Comparison of ENCODE assay signal across 8 cellular contexts in genomic region chrX:96770315-96770714, GRCh38.
A peak's percentile ranks its signal among the peaks of the same experiment; 100 is the strongest.
DNase-seq lines count a peak whose midpoint lies in the region; TF ChIP-seq lines count a peak whose summit lies in the region.
"Had no signal": no experiment of that assay in that cellular context is flagged by ENCODE, and none has a peak within 500 bp of the region (broad histone marks: within the 10 kb centered on the region; RNA-seq: fewer than 3 reads in every experiment).

No MANE protein-coding gene starts in this region.

- H3K27me3 Mint-ChIP-seq in chondrocyte (ENCODE audit: low read depth) (no peaks in the 10 kb centered on the region), osteocyte (ENCODE audit: unreplicated experiment) (no peaks in the 10 kb centered on the region)

- H3K27ac Mint-ChIP-seq in chondrocyte (ENCODE audit: unreplicated experiment) = no peak overlapping the region
- no peak overlapping the region for H3K27ac Mint-ChIP-seq in osteocyte (ENCODE audit: unreplicated experiment)

- in situ Hi-C loops in G401 (cut with HindIII; ENCODE audit: low sequenced_read_pairs) = no loop called here

- no peaks in the 10 kb centered on the region for H3F3A ChIP-seq in Loucy (ENCODE audit: low read depth)

- H3K4me2 ChIP-seq in Loucy (ENCODE audit: low read depth, low read length, poor library complexity, severe bottlenecking) = no peak overlapping the region

- DNase-seq in G401 (ENCODE audit: low spot score) (peak; percentile 0), chondrocyte (ENCODE audit: low spot score) (no peak), osteocyte (ENCODE audit: extremely low spot score, unreplicated experiment) (no peak), NCI-H146 (lab: John Stamatoyannopoulos, UW) (no peak), colonic mucosa (no peak)
- DNase-seq in stimulated activated naive CD4-positive, alpha-beta T cell treated with Interleukin-2 at 50 U/mL for 16 hours (lab: John Stamatoyannopoulos, UW) = no peak

- no peak overlapping the region for H3K27ac ChIP-seq in colonic mucosa

- H3K36me3 ChIP-seq in Loucy (ENCODE audit: insufficient read depth, low read length) = no peaks in the 10 kb centered on the region
- no peaks in the 10 kb centered on the region for H3K36me3 ChIP-seq in colonic mucosa

- TF ChIP-seq CTCF in Loucy (conservative IDR thresholded peaks at IDR 0.05; ENCODE audit: low read length) = peak; percentile 40
- TF ChIP-seq CTCF in chondrocyte (IDR thresholded peaks at IDR 0.05) = peak; percentile 94
- TF ChIP-seq CTCF in osteocyte (IDR thresholded peaks at IDR 0.05) = peak; percentile 60
- no peak for TF ChIP-seq CTCF in colonic mucosa (IDR thresholded peaks at IDR 0.05)

- no peaks in the 10 kb centered on the region for H3K4me1 Mint-ChIP-seq in chondrocyte (ENCODE audit: low read depth)
- H3K4me1 Mint-ChIP-seq in osteocyte (ENCODE audit: unreplicated experiment) = no peaks in the 10 kb centered on the region

- H3K4me1 ChIP-seq in Loucy (ENCODE audit: insufficient read depth, low read length, poor library complexity, severe bottlenecking) = no peaks in the 10 kb centered on the region
- no peaks in the 10 kb centered on the region for H3K4me1 ChIP-seq in colonic mucosa

- H3K9me2 ChIP-seq in Loucy (replicated peaks; ENCODE audit: low read depth, low read length) = no peaks in the 10 kb centered on the region

- H3K4me3 Mint-ChIP-seq in chondrocyte (ENCODE audit: unreplicated experiment) (no peak overlapping the region), osteocyte (ENCODE audit: unreplicated experiment) (no peak overlapping the region)

- H3K9me3 Mint-ChIP-seq in chondrocyte (ENCODE audit: low read depth) (no peaks in the 10 kb centered on the region), osteocyte (ENCODE audit: unreplicated experiment) (no peaks in the 10 kb centered on the region)

- H3K79me2 ChIP-seq in Loucy (ENCODE audit: insufficient read depth, low read length) = no peaks in the 10 kb centered on the region

- no peaks in the 10 kb centered on the region for H3K9me3 ChIP-seq in Loucy (ENCODE audit: insufficient read depth, low read depth, low read length)
- H3K9me3 ChIP-seq in colonic mucosa = no peaks in the 10 kb centered on the region

- H3K36me3 Mint-ChIP-seq in chondrocyte (ENCODE audit: low read depth) (no peaks in the 10 kb centered on the region), osteocyte (ENCODE audit: unreplicated experiment) (no peaks in the 10 kb centered on the region)

- intact Hi-C loops in colonic mucosa (cut with DNase I) = no loop called here

- H4K20me1 ChIP-seq in Loucy (ENCODE audit: insufficient read depth, low read length, poor library complexity, severe bottlenecking) = no peaks in the 10 kb centered on the region

- H3K9ac ChIP-seq in Loucy (ENCODE audit: low read depth, low read length, poor library complexity, severe bottlenecking) = no peak overlapping the region
- no peak overlapping the region for H3K9ac ChIP-seq in colonic mucosa (ENCODE audit: low read depth in 2 of 2, low read length in 2 of 2)

- H3K4me3 ChIP-seq in Loucy (ENCODE audit: low read length, poor library complexity, severe bottlenecking) (no peak overlapping the region), colonic mucosa (no peak overlapping the region)
- H3K4me3 ChIP-seq: lung had no signal

- no peak overlapping the region for H2AFZ ChIP-seq in Loucy (ENCODE audit: low read length)

- H3K27me3 ChIP-seq in Loucy (ENCODE audit: insufficient read depth, low read length, poor library complexity, severe bottlenecking) = no peaks in the 10 kb centered on the region
- no peaks in the 10 kb centered on the region for H3K27me3 ChIP-seq in colonic mucosa
